Comparison of ENCODE assay signal across 1 cellular context in genomic region chr20:35279533-35280174, GRCh38.
TF ChIP-seq lines count a peak whose summit lies in the region.

No MANE protein-coding gene starts in this region.

TF ChIP-seq in WTC11, 78 proteins besides CTCF, POLR2A, EP300 and RAD21 (continued from another document):
- TF ChIP-seq ARID4B (CRISPR knock-in tag; IDR thresholded peaks at IDR 0.05; ENCODE audit: borderline replicate concordance) (no peak), RELA (CRISPR knock-in tag; IDR thresholded peaks at IDR 0.05; ENCODE audit: borderline replicate concordance) (no peak), TEAD4 (CRISPR knock-in tag; IDR thresholded peaks at IDR 0.05) (no peak), ZBTB21 (CRISPR knock-in tag; IDR thresholded peaks at IDR 0.05; ENCODE audit: borderline replicate concordance) (no peak), ZNF423 (CRISPR knock-in tag; IDR thresholded peaks at IDR 0.05) (no peak), NR1H2 (CRISPR knock-in tag; IDR thresholded peaks at IDR 0.05) (no peak), OVOL2 (CRISPR knock-in tag; IDR thresholded peaks at IDR 0.05; ENCODE audit: borderline replicate concordance) (no peak), NR3C1 (CRISPR knock-in tag; conservative IDR thresholded peaks at IDR 0.05; ENCODE audit: low read depth) (no peak), ZNF232 (CRISPR knock-in tag; IDR thresholded peaks at IDR 0.05) (no peak)
- TF ChIP-seq, protein P1, sequence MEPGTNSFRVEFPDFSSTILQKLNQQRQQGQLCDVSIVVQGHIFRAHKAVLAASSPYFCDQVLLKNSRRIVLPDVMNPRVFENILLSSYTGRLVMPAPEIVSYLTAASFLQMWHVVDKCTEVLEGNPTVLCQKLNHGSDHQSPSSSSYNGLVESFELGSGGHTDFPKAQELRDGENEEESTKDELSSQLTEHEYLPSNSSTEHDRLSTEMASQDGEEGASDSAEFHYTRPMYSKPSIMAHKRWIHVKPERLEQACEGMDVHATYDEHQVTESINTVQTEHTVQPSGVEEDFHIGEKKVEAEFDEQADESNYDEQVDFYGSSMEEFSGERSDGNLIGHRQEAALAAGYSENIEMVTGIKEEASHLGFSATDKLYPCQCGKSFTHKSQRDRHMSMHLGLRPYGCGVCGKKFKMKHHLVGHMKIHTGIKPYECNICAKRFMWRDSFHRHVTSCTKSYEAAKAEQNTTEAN (CRISPR knock-in tag; IDR thresholded peaks at IDR 0.05): no peak
